In the genomic region with DNA sequence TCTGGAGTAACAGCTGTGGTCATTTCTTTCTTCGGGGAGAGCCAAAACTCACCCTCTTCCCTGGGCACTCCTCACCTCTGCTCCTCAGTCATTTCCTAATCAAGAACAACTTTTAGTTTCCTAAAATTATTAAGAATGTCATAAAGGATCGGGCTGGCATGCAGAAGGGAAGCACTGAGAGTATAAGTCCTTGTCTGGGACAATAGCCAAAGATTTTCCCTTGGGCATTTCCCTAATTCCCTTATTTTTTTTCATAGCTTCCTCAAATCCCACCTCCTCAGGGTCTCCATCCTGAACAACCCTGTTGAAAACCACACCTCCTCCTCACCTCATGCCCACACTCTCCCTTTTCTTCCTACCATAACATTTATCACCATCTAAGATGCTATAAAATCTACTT, we compare ENCODE assay signal across 16 cellular contexts.
"Had no signal": no experiment of that assay in that cellular context is flagged by ENCODE, and none has a peak within 500 bp of the region (broad histone marks: within the 10 kb centered on the region; RNA-seq: fewer than 3 reads in every experiment).

No MANE protein-coding gene starts in this region.

- DNase-seq: effector memory CD8-positive, alpha-beta T cell; esophagus squamous epithelium; heart left ventricle; hippocampal formation; left colon; left ventricle myocardium superior; mesendoderm; naive B cell; posterior cingulate gyrus; sigmoid colon; stimulated activated CD4-positive, alpha-beta T cell treated with anti-CD3 and anti-CD28 coated beads, Interleukin-2, amount 100 ng/mL, for 24 hours; stimulated activated CD4-positive, alpha-beta T cell treated with anti-CD3 and anti-CD28 coated beads, Interleukin-4, amount 100 ng/mL, for 4 hours; stimulated activated naive B cell treated with anti-CD40 and anti-IgM and Interleukin-4, amounts not matched to agents 10 μg/mL and 1 μg/mL and 100 μg/mL, for 72 hours; stomach had no signal

- H3K27ac ChIP-seq: esophagus squamous epithelium, heart left ventricle, sigmoid colon, stomach had no signal

- H3K4me1 ChIP-seq: esophagus squamous epithelium, sigmoid colon, stomach had no signal

- H3K27me3 ChIP-seq: esophagus squamous epithelium, heart left ventricle, sigmoid colon, stomach had no signal

- H3K9me3 ChIP-seq: esophagus squamous epithelium, heart left ventricle, sigmoid colon, stomach had no signal

- H3K4me3 ChIP-seq: esophagus squamous epithelium, heart left ventricle, lung, sigmoid colon, skin epidermis, stomach had no signal

- H3K36me3 ChIP-seq: esophagus squamous epithelium, heart left ventricle, sigmoid colon, stomach had no signal

- ATAC-seq: effector memory CD8-positive, alpha-beta T cell; heart left ventricle; left colon; left ventricle myocardium superior; stimulated activated naive B cell treated with anti-CD40 and anti-IgM and Interleukin-4, amounts not matched to agents 10 μg/mL and 1 μg/mL and 100 μg/mL, for 72 hours had no signal
